ENCODE assay signal across 9 cellular contexts in genomic region chr3:195668131-195668766, GRCh38. TPM values are rescaled to one million over a fixed set of nuclear protein-coding genes. Genes with fewer than 3 reads are reported as not detected.
DNase-seq lines count a peak whose midpoint lies in the region; ATAC-seq and TF ChIP-seq lines count a peak whose summit lies in the region.
"Not testable (repeated sequence)": the region's sequence is repeated elsewhere in the genome, so short reads cannot be mapped to it uniquely, and the experiment has no call there.
"Had no signal": no experiment of that assay in that cellular context is flagged by ENCODE, and none has a peak within 500 bp of the region (broad histone marks: within the 10 kb centered on the region; RNA-seq: fewer than 3 reads in every experiment).

No MANE protein-coding gene starts in this region.

- intact Hi-C loops in activated T-helper 2 cell treated with anti-CD3 and anti-CD28 coated beads, Interferon-gamma antibody, Interleukin-2, Interleukin-4, amounts not matched to agents 10 μg/mL and 5 μg/mL and 100 μg/mL, durations not matched to agents 14 hours and 24 hours and 36 hours (cut with micrococcal nuclease); heart right ventricle (cut with DNase I); posterior vena cava (cut with DNase I); aorta (cut with DNase I): not testable (repeated sequence)

- ATAC-seq in DND-41 (ENCODE audit: insufficient read depth, low read depth): 0 out of 3 replicates have a peak, but pooled peaks have one; percentile 22
- peak; percentile 33 for ATAC-seq in esophagus mucosa
- peak in 6 of 8 donors; percentile 3 to 29 (median 22) for ATAC-seq in heart right ventricle
- peak; percentile 27 for ATAC-seq in left lobe of liver
- peak; percentile 23 for ATAC-seq in aorta (ENCODE audit: low FRiP score)

- H3K27me3 ChIP-seq in DND-41 (ENCODE audit: insufficient read depth, low read length, poor library complexity); heart right ventricle; aorta (ENCODE audit: control insufficient read depth in 1 of 2, insufficient read depth in 2 of 2, low read length in 1 of 2): not testable (repeated sequence)

- H3K9me3 ChIP-seq in DND-41 (ENCODE audit: insufficient read depth, low read length, severe bottlenecking); heart right ventricle; aorta (ENCODE audit: control insufficient read depth, low read length): not testable (repeated sequence)

- DNase-seq in DND-41; activated T-helper 2 cell treated with anti-CD3 and anti-CD28 coated beads, Interferon-gamma antibody, Interleukin-2, Interleukin-4, amounts not matched to agents 10 μg/mL and 5 μg/mL and 100 μg/mL, durations not matched to agents 14 hours and 24 hours and 36 hours (ENCODE audit: low spot score); heart right ventricle; left lobe of liver (ENCODE audit: low spot score); aorta: not testable (repeated sequence)
- peak; percentile 67 for DNase-seq in posterior vena cava (ENCODE audit: low spot score)

- not testable (repeated sequence) for H2AFZ ChIP-seq in DND-41 (ENCODE audit: low read depth, low read length)

- 86 to 90% methylated on average over 24 of the region's 24 CpGs for WGBS in heart right ventricle, 2 donors
- WGBS in aorta, 2 donors: 81 to 87% methylated on average over 24 of the region's 24 CpGs

- H3K9me3 Mint-ChIP-seq in activated T-helper 2 cell treated with anti-CD3 and anti-CD28 coated beads, Interferon-gamma antibody, Interleukin-2, Interleukin-4, amounts not matched to agents 10 μg/mL and 5 μg/mL and 100 μg/mL, durations not matched to agents 14 hours and 24 hours and 36 hours: not testable (repeated sequence)

- not testable (repeated sequence) for H3K4me1 ChIP-seq in DND-41 (ENCODE audit: insufficient read depth, low read length); heart right ventricle; aorta (ENCODE audit: control insufficient read depth in 1 of 2, insufficient read depth in 2 of 2, low read length in 2 of 2)

- not testable (repeated sequence) for H3K4me3 ChIP-seq in DND-41 (ENCODE audit: low read depth in 1 of 2, low read length in 2 of 2); heart right ventricle; aorta (ENCODE audit: low read length in 2 of 2)

- H3K27me3 Mint-ChIP-seq in activated T-helper 2 cell treated with anti-CD3 and anti-CD28 coated beads, Interferon-gamma antibody, Interleukin-2, Interleukin-4, amounts not matched to agents 10 μg/mL and 5 μg/mL and 100 μg/mL, durations not matched to agents 14 hours and 24 hours and 36 hours (ENCODE audit: low read depth): not testable (repeated sequence)

- not testable (repeated sequence) for H4K20me1 ChIP-seq in DND-41 (ENCODE audit: insufficient read depth, low read length)

- peak overlapping the region; percentile 67 for H3K27ac Mint-ChIP-seq in activated T-helper 2 cell treated with anti-CD3 and anti-CD28 coated beads, Interferon-gamma antibody, Interleukin-2, Interleukin-4, amounts not matched to agents 10 μg/mL and 5 μg/mL and 100 μg/mL, durations not matched to agents 14 hours and 24 hours and 36 hours

- not testable (repeated sequence) for H3K4me1 Mint-ChIP-seq in activated T-helper 2 cell treated with anti-CD3 and anti-CD28 coated beads, Interferon-gamma antibody, Interleukin-2, Interleukin-4, amounts not matched to agents 10 μg/mL and 5 μg/mL and 100 μg/mL, durations not matched to agents 14 hours and 24 hours and 36 hours (ENCODE audit: low read depth)

- not testable (repeated sequence) for H3K4me3 Mint-ChIP-seq in activated T-helper 2 cell treated with anti-CD3 and anti-CD28 coated beads, Interferon-gamma antibody, Interleukin-2, Interleukin-4, amounts not matched to agents 10 μg/mL and 5 μg/mL and 100 μg/mL, durations not matched to agents 14 hours and 24 hours and 36 hours (ENCODE audit: low read depth)

- H3K36me3 ChIP-seq in DND-41 (ENCODE audit: insufficient read depth, low read length) (peaks cover 40% of the 10 kb centered on the region), heart right ventricle (peaks cover 0 to 86% (median 40%) of the 10 kb centered on the region in 9 donors)
- H3K36me3 ChIP-seq in aorta (ENCODE audit: control insufficient read depth in 1 of 2, insufficient read depth in 2 of 2, low read length in 1 of 2): not testable (repeated sequence)

- peaks cover 45% of the 10 kb centered on the region for H3K36me3 Mint-ChIP-seq in activated T-helper 2 cell treated with anti-CD3 and anti-CD28 coated beads, Interferon-gamma antibody, Interleukin-2, Interleukin-4, amounts not matched to agents 10 μg/mL and 5 μg/mL and 100 μg/mL, durations not matched to agents 14 hours and 24 hours and 36 hours (ENCODE audit: low read depth)

- H3K79me2 ChIP-seq in DND-41 (ENCODE audit: insufficient read depth, low read length): not testable (repeated sequence)

- TF ChIP-seq CTCF in DND-41 (IDR thresholded peaks at IDR 0.05; ENCODE audit: borderline replicate concordance, extremely low read depth, low read length, poor library complexity, severe bottlenecking); heart right ventricle (IDR thresholded peaks at IDR 0.05): not testable (repeated sequence)

- H3K27ac ChIP-seq in DND-41 (ENCODE audit: low read length); heart right ventricle; aorta (ENCODE audit: low read depth in 1 of 2, low read length in 2 of 2): not testable (repeated sequence)

- not testable (repeated sequence) for H3K4me2 ChIP-seq in DND-41 (ENCODE audit: insufficient read depth, low read length)

- not testable (repeated sequence) for H3K9ac ChIP-seq in DND-41 (ENCODE audit: low read depth, low read length)

RNA-seq across cellular contexts. Expression of gene MUC20, which starts 52.5 kb away (rescaled TPM):
- 3.9 and 5.0 TPM in 2 replicates for total RNA-seq in activated T-helper 2 cell treated with anti-CD3 and anti-CD28 coated beads, Interferon-gamma antibody, Interleukin-2, Interleukin-4, amounts not matched to agents 10 μg/mL and 5 μg/mL and 100 μg/mL, durations not matched to agents 14 hours and 24 hours and 36 hours
- total RNA-seq in esophagus mucosa: 34.9 TPM
- 1 to 10 TPM in 9 of 10 donors, under 1 TPM in 1; 0.67 to 5.4 (median 2.5) TPM for total RNA-seq in heart right ventricle
- polyA plus RNA-seq in heart right ventricle: 1 to 10 TPM in 1 of 2 donors, under 1 TPM in 1; 0.36 to 7.6 TPM
- total RNA-seq in left lobe of liver: 29.6 TPM
- 1 to 10 TPM; 3.8 to 9.4 TPM for total RNA-seq in posterior vena cava
- total RNA-seq in aorta: 10 to 100 TPM in 1 of 2 donors, 1 to 10 TPM in 1; 4.5 to 17.8 TPM
- 10 to 100 TPM in 1 of 2 donors, 1 to 10 TPM in 1; 2.9 to 17.7 TPM for polyA plus RNA-seq in aorta
- total RNA-seq: Daoy, GM23248 had no signal
- polyA plus RNA-seq: GM23248 had no signal
